Comparison of ENCODE assay signal across 15 cellular contexts in genomic region chr22:27460596-27461347, GRCh38.
DNase-seq lines count a peak whose midpoint lies in the region; ATAC-seq and TF ChIP-seq lines count a peak whose summit lies in the region.
"Had no signal": no experiment of that assay in that cellular context is flagged by ENCODE, and none has a peak within 500 bp of the region (broad histone marks: within the 10 kb centered on the region; RNA-seq: fewer than 3 reads in every experiment).

No MANE protein-coding gene starts in this region.

- no peak for TF ChIP-seq CTCF in body of pancreas (IDR thresholded peaks at IDR 0.05)
- no peak for TF ChIP-seq CTCF in heart right ventricle (IDR thresholded peaks at IDR 0.05)
- no peak for TF ChIP-seq CTCF in vagina (IDR thresholded peaks at IDR 0.05)
- TF ChIP-seq CTCF in colonic mucosa (IDR thresholded peaks at IDR 0.05): no peak

- H3K27ac ChIP-seq in body of pancreas (no peak overlapping the region), heart right ventricle (peak overlapping the region in 1 of 10 donors; percentile 36), vagina (no peak overlapping the region), colonic mucosa (no peak overlapping the region)
- H3K27ac ChIP-seq: neutrophil had no signal

- H3K4me3 ChIP-seq in body of pancreas (no peak overlapping the region), heart right ventricle (no peak overlapping the region), vagina (no peak overlapping the region), colonic mucosa (no peak overlapping the region)
- H3K4me3 ChIP-seq: GM12878 had no signal

- TF ChIP-seq POLR2A in body of pancreas (IDR thresholded peaks at IDR 0.05): no peak
- no peak for TF ChIP-seq POLR2A in vagina (IDR thresholded peaks at IDR 0.05)

- H3K36me3 ChIP-seq in body of pancreas (replicated peaks in 1 of 2; ENCODE audit: insufficient read depth in 1 of 2, low read depth in 2 of 2) (no peaks in the 10 kb centered on the region), heart right ventricle (no peaks in the 10 kb centered on the region), vagina (no peaks in the 10 kb centered on the region), colonic mucosa (no peaks in the 10 kb centered on the region)
- H3K36me3 ChIP-seq: neutrophil had no signal

- H3K9me3 ChIP-seq in body of pancreas (no peaks in the 10 kb centered on the region), heart right ventricle (peaks cover 0 to 6% (median 0%) of the 10 kb centered on the region in 11 donors), vagina (no peaks in the 10 kb centered on the region), colonic mucosa (no peaks in the 10 kb centered on the region)
- H3K9me3 ChIP-seq: Caco-2, neutrophil had no signal

- intact Hi-C loops in body of pancreas (cut with DNase I) (no loop called here), heart right ventricle (cut with DNase I) (no loop called here), vagina (cut with DNase I) (no loop called here), colonic mucosa (cut with DNase I) (no loop called here)

- no peaks in the 10 kb centered on the region for H3K27me3 ChIP-seq in body of pancreas
- H3K27me3 ChIP-seq in heart right ventricle: peaks cover 0 to 71% (median 38%) of the 10 kb centered on the region in 7 donors
- no peaks in the 10 kb centered on the region for H3K27me3 ChIP-seq in vagina
- no peaks in the 10 kb centered on the region for H3K27me3 ChIP-seq in colonic mucosa
- H3K27me3 ChIP-seq: neutrophil had no signal

- H3K4me1 ChIP-seq in body of pancreas: peaks cover 7% of the 10 kb centered on the region
- H3K4me1 ChIP-seq in heart right ventricle: no peaks in the 10 kb centered on the region
- H3K4me1 ChIP-seq in vagina: peaks cover 4% of the 10 kb centered on the region
- H3K4me1 ChIP-seq in colonic mucosa: no peaks in the 10 kb centered on the region

- no peak overlapping the region for H3K9ac ChIP-seq in colonic mucosa (ENCODE audit: low read depth in 2 of 2, low read length in 2 of 2)

- peak; percentile 27 for ATAC-seq in body of pancreas
- ATAC-seq in heart right ventricle: peak in 6 of 8 donors; percentile 34 to 60 (median 50)
- no peak for ATAC-seq in HG02840 (IDR thresholded peaks at IDR 0.05; ENCODE audit: low FRiP score, unreplicated experiment)
- ATAC-seq: GM12878 had no signal

- peak; percentile 79 for DNase-seq in GM03348 (ENCODE audit: low spot score)
- no peak for DNase-seq in body of pancreas
- DNase-seq in heart right ventricle: peak in 1 of 2 donors; percentile 30
- DNase-seq in stromal cell of bone marrow (ENCODE audit: low read depth): peak; percentile 53
- no peak for DNase-seq in vagina (ENCODE audit: extremely low spot score in 2 of 2)
- no peak for DNase-seq in colonic mucosa
- DNase-seq in NK-92 (lab: John Stamatoyannopoulos, UW; ENCODE audit: unreplicated experiment): no peak
- DNase-seq: activated CD4-positive, alpha-beta memory T cell treated with anti-CD3 and anti-CD28 coated beads for 36 hours; NCI-H82; stimulated activated naive CD4-positive, alpha-beta T cell; T-helper 1 cell had no signal

- 52 to 53% methylated on average over 6 of the region's 6 CpGs for WGBS in body of pancreas, 2 donors
- WGBS in heart right ventricle, 2 donors: 56 to 62% methylated on average over 6 of the region's 6 CpGs

Comparison
In these comparisons a context has a peak if more than half of its experiments do, and no peak if none do; other contexts are left out.
1. DNase-seq: peak in GM03348 (single experiment) and stromal cell of bone marrow (single experiment); none in body of pancreas (0 of 4), vagina (0 of 2), colonic mucosa (single experiment) and NK-92 (single experiment).